Comparison of ENCODE assay signal across 29 cellular contexts in the genomic region with DNA sequence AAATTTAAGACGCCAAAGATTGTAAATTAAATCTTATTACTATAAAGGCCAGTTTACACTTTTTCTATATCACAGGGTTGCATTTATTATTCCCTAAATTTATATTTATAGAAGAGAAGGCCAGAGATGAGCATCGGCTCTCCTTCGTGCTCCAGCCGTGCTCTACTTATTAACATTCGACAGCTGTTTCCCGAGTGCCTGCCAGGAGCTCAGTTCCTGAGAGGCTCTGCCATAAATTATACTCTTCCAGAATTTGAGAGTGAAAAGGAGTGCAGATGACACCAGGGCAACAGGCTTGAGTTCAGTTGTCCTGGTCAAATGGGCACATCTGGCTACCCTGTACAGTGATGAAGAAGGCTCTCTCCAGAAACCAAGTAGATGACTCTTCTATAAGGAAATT.
DNase-seq lines count a peak whose midpoint lies in the region; ATAC-seq, FAIRE-seq and TF ChIP-seq lines count a peak whose summit lies in the region.
"Had no signal": no experiment of that assay in that cellular context is flagged by ENCODE, and none has a peak within 500 bp of the region (broad histone marks: within the 10 kb centered on the region; RNA-seq: fewer than 3 reads in every experiment).

No MANE protein-coding gene starts in this region.

- H3K4me2 ChIP-seq in endothelial cell of umbilical vein (ENCODE audit: insufficient read depth, low read length), result no peak overlapping the region
- H3K4me2 ChIP-seq: hepatocyte had no signal

- no peaks in the 10 kb centered on the region for H3K36me3 Mint-ChIP-seq in nephron (ENCODE audit: low read depth)

- no peak overlapping the region for H2AFZ ChIP-seq in endothelial cell of umbilical vein (ENCODE audit: low read depth, low read length)
- H2AFZ ChIP-seq: hepatocyte had no signal

- DNase-seq in A673 (ENCODE audit: low spot score), result peak; percentile 5
- peak; percentile 29 for DNase-seq in NCI-H1092 (lab: John Stamatoyannopoulos, UW)
- DNase-seq in endothelial cell of umbilical vein (ENCODE audit: low read depth, low spot score), result peak; percentile 7
- DNase-seq in activated CD4-positive, alpha-beta T cell treated with anti-CD3 and anti-CD28 coated beads for 1 hour, result no peak
- DNase-seq: activated CD4-positive, alpha-beta T cell treated with anti-CD3 and anti-CD28 coated beads for 48 hours; brain microvascular endothelial cell; DMS53; HFFc6; KBM-7; mesenchymal stem cell; NCI-H2081 treated with DMSO at 0.1 percent for 48 hours; stimulated activated CD4-positive, alpha-beta T cell treated with anti-CD3 and anti-CD28 coated beads, Interleukin-4, amount 100 ng/mL, for 24 hours; T1000 had no signal

- H3K36me3 ChIP-seq in A673 (ENCODE audit: insufficient read depth, low read length, poor library complexity, severe bottlenecking) (no peaks in the 10 kb centered on the region), endothelial cell of umbilical vein (ENCODE audit: control insufficient read depth in 2 of 2, extremely low read depth in 1 of 2, insufficient read depth in 2 of 2, low read length in 2 of 2) (no peaks in the 10 kb centered on the region)
- H3K36me3 ChIP-seq: brain microvascular endothelial cell, prostate gland, tibial nerve had no signal

- CTCF ChIA-PET in A673 (lab: Charles Lee), result no interaction called here
- CTCF ChIA-PET in endothelial cell of umbilical vein (lab: Charles Lee), result interaction anchor here (1.0 kb wide), 1 partner anchor 12 kb away, joined by 3 read pairs; no protein-coding TSS in a partner anchor

- no peaks in the 10 kb centered on the region for H3K9me1 ChIP-seq in endothelial cell of umbilical vein (replicated peaks; ENCODE audit: control insufficient read depth, extremely low read depth, insufficient read depth, low read length)

- no peak overlapping the region for H3K9ac ChIP-seq in endothelial cell of umbilical vein (replicated peaks; ENCODE audit: extremely low read depth, insufficient read depth, low read length)

- H3K27ac ChIP-seq in A673 (ENCODE audit: low read depth, low read length, poor library complexity, severe bottlenecking), result no peak overlapping the region
- no peak overlapping the region for H3K27ac ChIP-seq in endothelial cell of umbilical vein (ENCODE audit: insufficient read depth, low read depth, low read length)
- H3K27ac ChIP-seq: brain microvascular endothelial cell, hepatocyte, HL-60, prostate gland, SJSA1, tibial nerve, VCaP had no signal

- H3K27ac Mint-ChIP-seq in nephron, result peak overlapping the region; percentile 16 to 58 (median 44)
- H3K27ac Mint-ChIP-seq: activated naive CD4-positive, alpha-beta T cell treated with anti-CD3 and anti-CD28 coated beads, Interleukin-2, amount 50 U/mL, for 72 hours; HFFc6 had no signal

- H3K27me3 ChIP-seq in A673 (replicated peaks; ENCODE audit: insufficient read depth, low read depth, low read length, poor library complexity), result peaks cover 6% of the 10 kb centered on the region
- H3K27me3 ChIP-seq in endothelial cell of umbilical vein (ENCODE audit: control insufficient read depth in 2 of 2, insufficient read depth in 2 of 2, low read length in 2 of 2), result no peaks in the 10 kb centered on the region
- H3K27me3 ChIP-seq: brain microvascular endothelial cell, dorsolateral prefrontal cortex, hepatocyte, SJSA1, tibial nerve had no signal

- dilution Hi-C loops in endothelial cell of umbilical vein (cut with MboI; ENCODE audit: extremely low pct_ligation_motif_present, low sequenced_read_pairs), result no loop called here

- no peak for FAIRE-seq in endothelial cell of umbilical vein (lab: Jason Lieb, UNC)
- FAIRE-seq: endometrium, frontal cortex, GM12892, H1 had no signal

- H3K27me3 Mint-ChIP-seq in nephron (ENCODE audit: low read depth), result no peaks in the 10 kb centered on the region

- no TSS peak for BruUV-seq in A673 (replicated peaks; lab: Mats Ljungman, UMichigan)
- BruUV-seq in endothelial cell of umbilical vein (replicated peaks; lab: Mats Ljungman, UMichigan), result no TSS peak

- peaks cover 59% of the 10 kb centered on the region for H3K4me1 Mint-ChIP-seq in nephron

- H3K9me3 ChIP-seq in A673 (ENCODE audit: low read depth, low read length, poor library complexity, severe bottlenecking) (no peaks in the 10 kb centered on the region), endothelial cell of umbilical vein (replicated peaks; ENCODE audit: control insufficient read depth, insufficient read depth, low read length) (no peaks in the 10 kb centered on the region)
- H3K9me3 ChIP-seq: prostate gland, SJSA1, tibial nerve had no signal

- H3K4me3 ChIP-seq in A673 (ENCODE audit: low read depth, low read length, poor library complexity, severe bottlenecking) (no peak overlapping the region), endothelial cell of umbilical vein (replicated peaks in 1 of 3; ENCODE audit: insufficient read depth in 1 of 3, low read depth in 1 of 3, low read length in 3 of 3) (no peak overlapping the region)
- H3K4me3 ChIP-seq: dorsolateral prefrontal cortex, hepatocyte, prostate gland, SJSA1, tibial nerve had no signal

- H3K4me1 ChIP-seq in A673 (ENCODE audit: insufficient read depth, low read length, poor library complexity, severe bottlenecking) (no peaks in the 10 kb centered on the region), endothelial cell of umbilical vein (ENCODE audit: control insufficient read depth, extremely low read depth, insufficient read depth, low read length) (no peaks in the 10 kb centered on the region)
- H3K4me1 ChIP-seq: prostate gland had no signal

- H4K20me1 ChIP-seq in endothelial cell of umbilical vein (replicated peaks; ENCODE audit: control insufficient read depth, extremely low read depth, insufficient read depth, low read length), result no peaks in the 10 kb centered on the region

- TF ChIP-seq CTCF in A673 (conservative IDR thresholded peaks at IDR 0.05; ENCODE audit: low read depth, low read length) (no peak), endothelial cell of umbilical vein (IDR thresholded peaks at IDR 0.05; ENCODE audit: extremely low read depth in 1 of 2, insufficient read depth in 1 of 2, low read depth in 1 of 2, low read length in 2 of 2) (no peak), nephron (IDR thresholded peaks at IDR 0.05; ENCODE audit: unreplicated experiment in 3 of 3) (no peak)

- no peak for ATAC-seq in HG03469 (IDR thresholded peaks at IDR 0.05; ENCODE audit: unreplicated experiment)
- no peak for ATAC-seq in HG03108 (IDR thresholded peaks at IDR 0.05; ENCODE audit: unreplicated experiment)
- ATAC-seq: activated naive CD4-positive, alpha-beta T cell treated with anti-CD3 and anti-CD28 coated beads, Interleukin-2, amount 50 U/mL, for 72 hours; Panc1 had no signal

- no peaks in the 10 kb centered on the region for H3K79me2 ChIP-seq in endothelial cell of umbilical vein (ENCODE audit: control insufficient read depth, insufficient read depth, low read length)

- intact Hi-C loops in A673 (cut with micrococcal nuclease; ENCODE audit: unreplicated experiment), result no loop called here
- intact Hi-C loops in endothelial cell of umbilical vein (cut with micrococcal nuclease), result no loop called here

- POLR2A ChIA-PET in A673 (lab: Charles Lee; ENCODE audit: low non-redundant PET), result no interaction called here
- POLR2A ChIA-PET in endothelial cell of umbilical vein (lab: Charles Lee), result no interaction called here

- H3K4me3 Mint-ChIP-seq in nephron, result no peak overlapping the region
- H3K4me3 Mint-ChIP-seq: HFFc6 had no signal

- no peak for TF ChIP-seq POLR2A in endothelial cell of umbilical vein (IDR thresholded peaks at IDR 0.05; ENCODE audit: low read depth, low read length)

- H3K9me3 Mint-ChIP-seq in nephron, result no peaks in the 10 kb centered on the region

TF ChIP-seq in endothelial cell of umbilical vein, 7 proteins besides CTCF, POLR2A, EP300 and RAD21:
- TF ChIP-seq EZH2 (IDR thresholded peaks at IDR 0.05; ENCODE audit: borderline replicate concordance, low read depth, low read length, severe bottlenecking) (no peak), GATA2 (IDR thresholded peaks at IDR 0.05; ENCODE audit: insufficient read depth, insufficient read length, low read depth, low read length) (no peak), POLR2AphosphoS5 (IDR thresholded peaks at IDR 0.05; ENCODE audit: insufficient read depth, low read depth, low read length) (no peak), MYC (IDR thresholded peaks at IDR 0.05; ENCODE audit: low read depth, low read length) (no peak), JUN (IDR thresholded peaks at IDR 0.05; ENCODE audit: borderline replicate concordance, insufficient read depth, insufficient read length, low read depth) (no peak), FOS (IDR thresholded peaks at IDR 0.05; ENCODE audit: borderline replicate concordance, insufficient read depth, low read length) (no peak)
- TF ChIP-seq, protein P1, sequence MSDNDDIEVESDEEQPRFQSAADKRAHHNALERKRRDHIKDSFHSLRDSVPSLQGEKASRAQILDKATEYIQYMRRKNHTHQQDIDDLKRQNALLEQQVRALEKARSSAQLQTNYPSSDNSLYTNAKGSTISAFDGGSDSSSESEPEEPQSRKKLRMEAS (IDR thresholded peaks at IDR 0.05; ENCODE audit: insufficient read depth, insufficient read length), result no peak
